In genomic region chr19:34639491-34640085, GRCh38 we compare ENCODE assay signal across 8 cellular contexts. TPM values are rescaled to one million over a fixed set of nuclear protein-coding genes. Genes with fewer than 3 reads are reported as not detected.
DNase-seq lines count a peak whose midpoint lies in the region; ATAC-seq, FAIRE-seq and TF ChIP-seq lines count a peak whose summit lies in the region.

No MANE protein-coding gene starts in this region.

- H3K27me3 ChIP-seq in bronchial epithelial cell (ENCODE audit: control insufficient read depth, insufficient read depth, low read length), result no peaks in the 10 kb centered on the region

- H3K36me3 ChIP-seq in bronchial epithelial cell (ENCODE audit: control insufficient read depth, insufficient read depth, low read length), result no peaks in the 10 kb centered on the region

- no peak overlapping the region for H3K4me3 ChIP-seq in bronchial epithelial cell (ENCODE audit: low read depth, low read length)

- FAIRE-seq in TTC549 (lab: Jason Lieb, UNC) (peak; percentile 59), bronchial epithelial cell (lab: Jason Lieb, UNC) (no peak)

- no peak for ATAC-seq in GM21447 (IDR thresholded peaks at IDR 0.05; ENCODE audit: unreplicated experiment)

- DNase-seq in DMS79 treated with DMSO at 0.1 percent for 48 hours (lab: John Stamatoyannopoulos, UW), result peak; percentile 41
- DNase-seq in DMS79 (lab: John Stamatoyannopoulos, UW), result no peak
- DNase-seq in NCI-H2029 (lab: John Stamatoyannopoulos, UW), result peak; percentile 64
- peak; percentile 42 for DNase-seq in bronchial epithelial cell (ENCODE audit: low read depth)
- peak; percentile 90 for DNase-seq in left kidney (ENCODE audit: low read depth, low spot score)
- DNase-seq in stimulated activated CD4-positive, alpha-beta T cell treated with anti-CD3 and anti-CD28 coated beads, TNF-alpha, amount 100 ng/mL, for 24 hours (ENCODE audit: low read depth in 3 of 3), result peak; percentile 44 to 53 (median 48)

- TF ChIP-seq CTCF in bronchial epithelial cell (IDR thresholded peaks at IDR 0.05; ENCODE audit: insufficient read depth, low read length, severe bottlenecking), result peak; percentile 67

RNA-seq across cellular contexts. Expression of gene SCGB2B2, which starts 37.4 kb away (rescaled TPM):
- total RNA-seq in bronchial epithelial cell, result under 0.01 TPM in 2 replicates

RNA-seq across cellular contexts. Expression of gene ZNF302, which starts 37.9 kb away (rescaled TPM):
- total RNA-seq in bronchial epithelial cell, result 7.4 and 11.4 TPM in 2 replicates
